Comparison of ENCODE assay signal across 10 cellular contexts in genomic region chr17:68085751-68086445, GRCh38. TPM values are rescaled to one million over a fixed set of nuclear protein-coding genes. Genes with fewer than 3 reads are reported as not detected.
A peak's percentile ranks its signal among the peaks of the same experiment; 100 is the strongest.
DNase-seq lines count a peak whose midpoint lies in the region; ATAC-seq and TF ChIP-seq lines count a peak whose summit lies in the region.
"Had no signal": no experiment of that assay in that cellular context is flagged by ENCODE, and none has a peak within 500 bp of the region (broad histone marks: within the 10 kb centered on the region; RNA-seq: fewer than 3 reads in every experiment).

No MANE protein-coding gene starts in this region.

- TF ChIP-seq POLR2A in transverse colon (IDR thresholded peaks at IDR 0.05) (peak; percentile 36), erythroblast (IDR thresholded peaks at IDR 0.05; ENCODE audit: low read length) (no peak)

- H3K4me3 ChIP-seq in Panc1 (ENCODE audit: low read depth in 2 of 2, low read length in 2 of 2) (no peak overlapping the region), transverse colon (peak overlapping the region in 3 of 4 donors; percentile 10 to 28 (median 13))

- H3K4me1 Mint-ChIP-seq in activated naive CD4-positive, alpha-beta T cell treated with anti-CD3 and anti-CD28 coated beads, Interleukin-2, amount 10 ng/mL, durations not matched to agents 7 days and 5 days, result peaks cover 48% of the 10 kb centered on the region

- H3K27ac ChIP-seq in Panc1 (ENCODE audit: low read length) (no peak overlapping the region), transverse colon (peak overlapping the region; percentile 85 to 86 (median 86))

- H3K36me3 ChIP-seq in Panc1 (ENCODE audit: control insufficient read depth, insufficient read depth, low read length), result no peaks in the 10 kb centered on the region
- H3K36me3 ChIP-seq in transverse colon, result no peaks in the 10 kb centered on the region

- TF ChIP-seq EP300 in transverse colon (IDR thresholded peaks at IDR 0.05; ENCODE audit: low read depth), result no peak

- H3K4me1 ChIP-seq in Panc1 (ENCODE audit: control insufficient read depth, insufficient read depth, low read length) (no peaks in the 10 kb centered on the region), transverse colon (peaks cover 7 to 26% (median 13%) of the 10 kb centered on the region in 4 donors)

- H3K9me3 ChIP-seq in Panc1 (ENCODE audit: control insufficient read depth, insufficient read depth, low read depth, low read length) (no peaks in the 10 kb centered on the region), transverse colon (no peaks in the 10 kb centered on the region)

- H3K4me3 Mint-ChIP-seq in activated naive CD4-positive, alpha-beta T cell treated with anti-CD3 and anti-CD28 coated beads, Interleukin-2, amount 10 ng/mL, durations not matched to agents 7 days and 5 days, result peak overlapping the region; percentile 56
- H3K4me3 Mint-ChIP-seq: brain had no signal

- DNase-seq in activated naive CD4-positive, alpha-beta T cell treated with anti-CD3 and anti-CD28 coated beads, Interleukin-2, amount 10 ng/mL, durations not matched to agents 7 days and 5 days, result no peak
- DNase-seq in activated naive CD4-positive, alpha-beta T cell (lab: John Stamatoyannopoulos, UW), result no peak
- DNase-seq in Panc1 (ENCODE audit: low read depth, low spot score) (no peak), germinal center (ENCODE audit: low spot score) (peak; percentile 24), transverse colon (peak; percentile 59), erythroblast (lab: John Stamatoyannopoulos, UW) (no peak)
- DNase-seq in activated CD4-positive, alpha-beta T cell treated with anti-CD3 and anti-CD28 coated beads for 48 hours, result no peak
- DNase-seq: C1 segment of cervical spinal cord had no signal

- H3K36me3 Mint-ChIP-seq in activated naive CD4-positive, alpha-beta T cell treated with anti-CD3 and anti-CD28 coated beads, Interleukin-2, amount 10 ng/mL, durations not matched to agents 7 days and 5 days, result no peaks in the 10 kb centered on the region
- H3K36me3 Mint-ChIP-seq: brain had no signal

- intact Hi-C loops in Panc1 (cut with micrococcal nuclease; ENCODE audit: unreplicated experiment) (no loop called here), transverse colon (cut with DNase I; ENCODE audit: low total_unique reads) (no loop called here)

- 12 to 31% methylated on average over 4 to 8 of the region's 8 CpGs for WGBS in transverse colon (ENCODE audit: low coverage in 1 of 2), 2 donors

- TF ChIP-seq CTCF in Panc1 (IDR thresholded peaks at IDR 0.05) (no peak), transverse colon (IDR thresholded peaks at IDR 0.05) (peak in 3 of 5 experiments; percentile 13 to 61 (median 24))

- BruUV-seq in Panc1 (replicated peaks; lab: Mats Ljungman, UMichigan), result no TSS peak

- peaks cover 52% of the 10 kb centered on the region for H3K27me3 Mint-ChIP-seq in activated naive CD4-positive, alpha-beta T cell treated with anti-CD3 and anti-CD28 coated beads, Interleukin-2, amount 10 ng/mL, durations not matched to agents 7 days and 5 days

- CTCF ChIA-PET in activated naive CD4-positive, alpha-beta T cell treated with anti-CD3 and anti-CD28 coated beads, Interleukin-2, amount 10 ng/mL, durations not matched to agents 7 days and 5 days (lab: Charles Lee), result no interaction called here
- CTCF ChIA-PET in Panc1 (lab: Charles Lee), result no interaction called here

- H3K9me3 Mint-ChIP-seq in activated naive CD4-positive, alpha-beta T cell treated with anti-CD3 and anti-CD28 coated beads, Interleukin-2, amount 10 ng/mL, durations not matched to agents 7 days and 5 days, result peaks cover 7% of the 10 kb centered on the region

- ATAC-seq in Panc1, result peak; percentile 49; the same call in 1 of the 2 replicates
- ATAC-seq in HG02678 (IDR thresholded peaks at IDR 0.05; ENCODE audit: unreplicated experiment), result no peak

- H3K27me3 ChIP-seq in Panc1 (ENCODE audit: control insufficient read depth, insufficient read depth, low read length) (no peaks in the 10 kb centered on the region), transverse colon (no peaks in the 10 kb centered on the region)

- in situ Hi-C loops in Panc1 (cut with HindIII; ENCODE audit: low pct_unique_long_range_greater_than_20kb, low sequenced_read_pairs) (no loop called here), transverse colon (cut with MboI; ENCODE audit: low pct_ligation_motif_present in 1 of 4, low pct_unique_long_range_greater_than_20kb in 1 of 4, low sequenced_read_pairs in 3 of 4) (no loop called here)

- H3K27ac Mint-ChIP-seq in activated naive CD4-positive, alpha-beta T cell treated with anti-CD3 and anti-CD28 coated beads, Interleukin-2, amount 10 ng/mL, durations not matched to agents 7 days and 5 days, result peak overlapping the region; percentile 53

- POLR2A ChIA-PET in Panc1 (lab: Charles Lee), result no interaction called here

RNA-seq across cellular contexts. Expression of gene KPNA2, which starts 50.4 kb away (rescaled TPM):
- total RNA-seq in Panc1 (2021; ENCODE audit: unreplicated experiment), result 177 TPM
- 102 TPM for polyA plus RNA-seq in Panc1 (2012; ENCODE audit: insufficient read length)
- 10 to 100 TPM in 3 of 4 donors, 1 to 10 TPM in 1; 3.4 to 21.5 (median 11.0) TPM for total RNA-seq in transverse colon

Comparison
In these comparisons a context has a peak if more than half of its experiments do, and no peak if none do; other contexts are left out.
1. DNase-seq: peak in germinal center (single experiment) and transverse colon (single experiment); none in activated naive CD4-positive, alpha-beta T cell treated with anti-CD3 and anti-CD28 coated beads, Interleukin-2, amount 10 ng/mL, durations not matched to agents 7 days and 5 days (single experiment), activated naive CD4-positive, alpha-beta T cell (0 of 4), Panc1 (single experiment), erythroblast (0 of 2) and activated CD4-positive, alpha-beta T cell treated with anti-CD3 and anti-CD28 coated beads for 48 hours (single experiment).
2. H3K4me3 ChIP-seq: peak in transverse colon (3 of 4); none in Panc1 (0 of 2).